14 cellular contexts compared by ENCODE assay signal in the genomic region with DNA sequence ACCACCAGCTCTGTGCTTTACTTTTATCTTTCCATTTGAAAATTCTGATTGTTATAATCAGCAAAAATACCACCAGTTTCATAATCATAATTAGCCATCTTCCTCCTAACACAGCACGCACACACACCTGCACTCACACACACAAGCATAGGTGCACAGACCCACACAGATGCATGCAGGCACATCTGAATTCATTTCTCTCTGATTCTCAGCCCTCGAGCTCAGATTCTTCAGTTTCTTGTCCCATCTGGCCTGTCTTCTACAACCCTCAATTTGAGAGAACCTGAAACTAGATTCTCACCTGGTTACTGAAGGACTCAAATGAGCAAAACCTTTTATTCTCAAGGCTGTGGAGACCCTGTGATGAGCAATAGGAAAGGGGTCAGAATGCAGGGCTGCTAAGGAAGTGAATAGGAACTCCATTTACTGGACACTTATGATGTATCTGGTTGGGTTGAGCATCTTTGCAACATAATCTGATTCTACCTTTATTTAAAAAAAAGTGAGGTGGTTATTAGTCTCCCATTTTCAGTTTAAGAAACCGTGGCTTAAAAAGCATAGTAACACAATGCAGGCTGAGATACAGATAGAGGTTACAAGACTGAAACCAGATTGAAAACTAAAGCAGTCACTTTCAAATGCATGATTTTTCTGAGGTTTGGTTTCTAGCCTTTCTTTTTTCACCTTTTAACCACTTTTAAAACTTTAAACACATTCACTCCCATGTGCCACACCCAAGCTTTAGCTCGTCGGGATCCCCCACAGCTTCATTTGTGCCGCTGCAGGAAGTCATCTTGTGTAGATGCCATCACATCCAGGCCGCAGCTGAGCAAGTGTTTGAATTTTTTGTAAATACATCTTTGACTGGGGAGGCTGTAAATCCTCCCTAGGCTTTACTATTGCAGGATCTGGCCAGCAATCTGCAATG. TPM values are rescaled to one million over a fixed set of nuclear protein-coding genes. Genes with fewer than 3 reads are reported as not detected.
A peak's percentile ranks its signal among the peaks of the same experiment; 100 is the strongest.
DNase-seq lines count a peak whose midpoint lies in the region; ATAC-seq and TF ChIP-seq lines count a peak whose summit lies in the region.
"Had no signal": no experiment of that assay in that cellular context is flagged by ENCODE, and none has a peak within 500 bp of the region (broad histone marks: within the 10 kb centered on the region; RNA-seq: fewer than 3 reads in every experiment).

No MANE protein-coding gene starts in this region.

- peak overlapping the region; percentile 8 for H3K4me3 Mint-ChIP-seq in activated naive CD8-positive, alpha-beta T cell treated with anti-CD3 and anti-CD28 coated beads for 36 hours
- H3K4me3 Mint-ChIP-seq: memory B cell had no signal

- H3K36me3 ChIP-seq in transverse colon: no peaks in the 10 kb centered on the region
- H3K36me3 ChIP-seq: prostate gland, upper lobe of right lung had no signal

- no peaks in the 10 kb centered on the region for H3K9me3 ChIP-seq in transverse colon
- H3K9me3 ChIP-seq: prostate gland, upper lobe of right lung had no signal

- intact Hi-C loops in transverse colon (cut with DNase I; ENCODE audit: low total_unique reads): no loop called here

- H3K4me3 ChIP-seq in transverse colon: no peak overlapping the region
- H3K4me3 ChIP-seq: K562, prostate gland, upper lobe of right lung had no signal

- TF ChIP-seq POLR2A in transverse colon (IDR thresholded peaks at IDR 0.05): no peak

- peak overlapping the region; percentile 55 for H3K27ac Mint-ChIP-seq in activated naive CD8-positive, alpha-beta T cell treated with anti-CD3 and anti-CD28 coated beads for 36 hours

- TF ChIP-seq CTCF in transverse colon (IDR thresholded peaks at IDR 0.05): no peak

- H3K36me3 Mint-ChIP-seq in activated naive CD8-positive, alpha-beta T cell treated with anti-CD3 and anti-CD28 coated beads for 36 hours: peaks cover 13% of the 10 kb centered on the region

- peak; percentile 41 for DNase-seq in T-helper 9 cell
- peak; percentile 56 for DNase-seq in activated naive CD8-positive, alpha-beta T cell treated with anti-CD3 and anti-CD28 coated beads for 36 hours
- peak; percentile 46 for DNase-seq in stimulated activated CD4-positive, alpha-beta T cell treated with anti-CD3 and anti-CD28 coated beads, Interleukin-4, amount 100 ng/mL, for 24 hours
- no peak for DNase-seq in SIG-M5 treated with dmso at 0.1 percent for 504 hours (lab: John Stamatoyannopoulos, UW; ENCODE audit: unreplicated experiment)
- no peak for DNase-seq in transverse colon
- no peak for DNase-seq in HuH-7 (ENCODE audit: low spot score)
- DNase-seq: DMS153, upper lobe of right lung had no signal

- no peak for TF ChIP-seq EP300 in transverse colon (IDR thresholded peaks at IDR 0.05; ENCODE audit: low read depth)

- peaks cover 0 to 5% (median 0%) of the 10 kb centered on the region in 4 donors for H3K4me1 ChIP-seq in transverse colon
- H3K4me1 ChIP-seq: prostate gland had no signal

- peaks cover 10% of the 10 kb centered on the region for H3K9me3 Mint-ChIP-seq in activated naive CD8-positive, alpha-beta T cell treated with anti-CD3 and anti-CD28 coated beads for 36 hours

- in situ Hi-C loops in transverse colon (cut with MboI; ENCODE audit: low pct_ligation_motif_present in 1 of 4, low pct_unique_long_range_greater_than_20kb in 1 of 4, low sequenced_read_pairs in 3 of 4): loop anchor here in 1 of 4 donors (25.0 kb wide), 1 partner anchor 529 kb away; a partner anchor contains a TSS

- no peaks in the 10 kb centered on the region for H3K27me3 Mint-ChIP-seq in activated naive CD8-positive, alpha-beta T cell treated with anti-CD3 and anti-CD28 coated beads for 36 hours

- no peak overlapping the region for H3K27ac ChIP-seq in transverse colon
- H3K27ac ChIP-seq: epithelial cell of prostate, prostate gland, upper lobe of right lung had no signal

- no peaks in the 10 kb centered on the region for H3K27me3 ChIP-seq in transverse colon
- H3K27me3 ChIP-seq: upper lobe of right lung had no signal

- ATAC-seq in GM19452 (IDR thresholded peaks at IDR 0.05; ENCODE audit: unreplicated experiment) (peak; percentile 46), GM19455 (IDR thresholded peaks at IDR 0.05; ENCODE audit: unreplicated experiment) (no peak)
- ATAC-seq: K562, upper lobe of right lung had no signal

- peaks cover 50% of the 10 kb centered on the region for H3K4me1 Mint-ChIP-seq in activated naive CD8-positive, alpha-beta T cell treated with anti-CD3 and anti-CD28 coated beads for 36 hours

- WGBS in transverse colon (ENCODE audit: low coverage in 1 of 2), 2 donors: 43 to 65% methylated on average over 6 to 7 of the region's 7 CpGs

RNA-seq across cellular contexts. Expression of a gene that starts 9.4 kb away (rescaled TPM):
- total RNA-seq in activated naive CD8-positive, alpha-beta T cell treated with anti-CD3 and anti-CD28 coated beads for 36 hours: not detected
- total RNA-seq in transverse colon: not detected
- total RNA-seq: K562, prostate gland, upper lobe of right lung had no signal

RNA-seq across cellular contexts. Expression of a gene that starts 25.7 kb away (rescaled TPM):
- total RNA-seq in activated naive CD8-positive, alpha-beta T cell treated with anti-CD3 and anti-CD28 coated beads for 36 hours: not detected
- not detected for total RNA-seq in transverse colon
- total RNA-seq: K562, prostate gland, upper lobe of right lung had no signal

RNA-seq across cellular contexts. Expression of a gene that starts 28.4 kb away (rescaled TPM):
- total RNA-seq in activated naive CD8-positive, alpha-beta T cell treated with anti-CD3 and anti-CD28 coated beads for 36 hours: not detected
- total RNA-seq in transverse colon: not detected
- total RNA-seq: K562, prostate gland, upper lobe of right lung had no signal

RNA-seq across cellular contexts. Expression of a gene that starts 32.1 kb away (rescaled TPM):
- not detected for total RNA-seq in activated naive CD8-positive, alpha-beta T cell treated with anti-CD3 and anti-CD28 coated beads for 36 hours
- total RNA-seq in transverse colon: not detected
- total RNA-seq: K562, prostate gland, upper lobe of right lung had no signal

RNA-seq across cellular contexts. Expression of a gene that starts 38.5 kb away (rescaled TPM):
- total RNA-seq in activated naive CD8-positive, alpha-beta T cell treated with anti-CD3 and anti-CD28 coated beads for 36 hours: not detected
- total RNA-seq in transverse colon: not detected
- total RNA-seq: K562, prostate gland, upper lobe of right lung had no signal

Comparison
In these comparisons a context has a peak if more than half of its experiments do, and no peak if none do; other contexts are left out.
1. DNase-seq: peak in T-helper 9 cell (single experiment), activated naive CD8-positive, alpha-beta T cell treated with anti-CD3 and anti-CD28 coated beads for 36 hours (single experiment) and stimulated activated CD4-positive, alpha-beta T cell treated with anti-CD3 and anti-CD28 coated beads, Interleukin-4, amount 100 ng/mL, for 24 hours (single experiment); none in SIG-M5 treated with dmso at 0.1 percent for 504 hours (single experiment), transverse colon (single experiment) and HuH-7 (single experiment).